7 cellular contexts compared by ENCODE assay signal in the genomic region with DNA sequence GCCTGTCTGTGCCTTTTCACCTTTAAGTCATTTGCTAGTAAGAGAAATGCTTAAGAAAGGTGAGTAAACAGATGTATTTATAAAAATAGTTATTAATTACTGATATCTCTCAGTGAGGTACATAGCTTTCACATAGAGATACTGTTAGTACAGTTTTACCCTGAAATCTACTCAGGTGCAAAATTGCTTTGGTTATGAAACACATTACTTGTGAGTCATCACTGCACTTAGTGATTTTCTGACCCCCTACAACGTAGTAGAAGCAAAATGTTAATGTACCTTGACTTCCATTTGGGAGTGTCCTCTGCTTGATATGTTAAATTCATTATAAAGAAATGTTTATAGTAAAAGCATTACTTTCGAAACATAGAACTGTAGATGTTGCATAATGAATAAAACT. TPM values are rescaled to one million over a fixed set of nuclear protein-coding genes. Genes with fewer than 3 reads are reported as not detected.
DNase-seq lines count a peak whose midpoint lies in the region; ATAC-seq and TF ChIP-seq lines count a peak whose summit lies in the region.

No MANE protein-coding gene starts in this region.

- H2AK5ac ChIP-seq in trophoblast cell (ENCODE audit: low read length): no peak overlapping the region

- H3K4me2 ChIP-seq in trophoblast cell (ENCODE audit: low read length): no peak overlapping the region

- H3K23ac ChIP-seq in trophoblast cell (ENCODE audit: low read length): no peak overlapping the region

- H3K9me3 ChIP-seq in trophoblast cell (ENCODE audit: insufficient read depth, low read depth, low read length) (no peaks in the 10 kb centered on the region), Peyer's patch (no peaks in the 10 kb centered on the region)

- peaks cover 2% of the 10 kb centered on the region for H3K79me2 ChIP-seq in trophoblast cell (ENCODE audit: control insufficient read depth, insufficient read depth, low read length, poor library complexity)

- DNase-seq in HCEC 1CT (peak; percentile 23), NCI-H226 (peak; percentile 51), trophoblast cell (no peak), AG08396 (ENCODE audit: low spot score) (no peak), Peyer's patch (no peak)
- no peak for DNase-seq in natural killer cell treated with Interleukin-12 subunit alpha and Interleukin-12 subunit beta and Interleukin-15 and Interleukin-18, amount 100 ng/mL, for 72 hours (ENCODE audit: low spot score)

- H3K9me3 Mint-ChIP-seq in natural killer cell treated with Interleukin-12 subunit alpha and Interleukin-12 subunit beta and Interleukin-15 and Interleukin-18, amount 100 ng/mL, for 72 hours: no peaks in the 10 kb centered on the region

- no peak overlapping the region for H3K14ac ChIP-seq in trophoblast cell (ENCODE audit: low read length)

- no peak overlapping the region for H2BK5ac ChIP-seq in trophoblast cell (ENCODE audit: low read depth, low read length, poor library complexity)

- H4K12ac ChIP-seq in trophoblast cell (ENCODE audit: low read depth, low read length): no peak overlapping the region

- no peak overlapping the region for H3K4ac ChIP-seq in trophoblast cell (ENCODE audit: low read depth, low read length)

- H3K4me3 ChIP-seq in trophoblast cell (ENCODE audit: low read depth, low read length): no peak overlapping the region
- no peak overlapping the region for H3K4me3 ChIP-seq in Peyer's patch

- TF ChIP-seq POLR2A in Peyer's patch (IDR thresholded peaks at IDR 0.05): no peak

- H3K27ac ChIP-seq in trophoblast cell (ENCODE audit: low read depth, low read length) (no peak overlapping the region), Peyer's patch (no peak overlapping the region)

- H4K8ac ChIP-seq in trophoblast cell (ENCODE audit: low read depth, low read length): no peak overlapping the region

- peak; percentile 73 for ATAC-seq in GM18867 (IDR thresholded peaks at IDR 0.05; ENCODE audit: unreplicated experiment)
- peak; percentile 26 to 53 for ATAC-seq in natural killer cell treated with Interleukin-12 subunit alpha and Interleukin-12 subunit beta and Interleukin-15 and Interleukin-18, amount 100 ng/mL, for 72 hours

- H3K4me1 ChIP-seq in trophoblast cell (ENCODE audit: control insufficient read depth in 1 of 2, insufficient read depth in 2 of 2, low read length in 2 of 2) (peaks cover 2% of the 10 kb centered on the region in 2 experiments), Peyer's patch (peaks cover 0 to 55% (median 12%) of the 10 kb centered on the region in 4 donors)

- H3K4me3 Mint-ChIP-seq in natural killer cell treated with Interleukin-12 subunit alpha and Interleukin-12 subunit beta and Interleukin-15 and Interleukin-18, amount 100 ng/mL, for 72 hours: peak overlapping the region; percentile 63

- peak overlapping the region; percentile 2 to 39 for H3K27ac Mint-ChIP-seq in natural killer cell treated with Interleukin-12 subunit alpha and Interleukin-12 subunit beta and Interleukin-15 and Interleukin-18, amount 100 ng/mL, for 72 hours

- WGBS in trophoblast cell (ENCODE audit: extremely low coverage, insufficient coverage, insufficient read length): no CpG with 5 or more reads among the region's 2 CpGs

- H3K27me3 Mint-ChIP-seq in natural killer cell treated with Interleukin-12 subunit alpha and Interleukin-12 subunit beta and Interleukin-15 and Interleukin-18, amount 100 ng/mL, for 72 hours: no peaks in the 10 kb centered on the region

- no peaks in the 10 kb centered on the region for H3K79me1 ChIP-seq in trophoblast cell (ENCODE audit: low read length)

- no peak overlapping the region for H2AFZ ChIP-seq in trophoblast cell (ENCODE audit: insufficient read depth, low read length, poor library complexity)

- H4K91ac ChIP-seq in trophoblast cell (ENCODE audit: low read depth, low read length): no peak overlapping the region

- H3K18ac ChIP-seq in trophoblast cell (ENCODE audit: low read length): no peak overlapping the region

- H3K9ac ChIP-seq in trophoblast cell (ENCODE audit: low read length): no peak overlapping the region

- no peak overlapping the region for H2BK12ac ChIP-seq in trophoblast cell (ENCODE audit: low read length)

- H3K27me3 ChIP-seq in trophoblast cell (ENCODE audit: insufficient read depth, low read length): no peaks in the 10 kb centered on the region
- H3K27me3 ChIP-seq in Peyer's patch: no peaks in the 10 kb centered on the region

- H3K4me1 Mint-ChIP-seq in natural killer cell treated with Interleukin-12 subunit alpha and Interleukin-12 subunit beta and Interleukin-15 and Interleukin-18, amount 100 ng/mL, for 72 hours (ENCODE audit: low read depth in 2 of 2): peaks cover 52 to 67% of the 10 kb centered on the region in 2 donors

- peaks cover 2% of the 10 kb centered on the region in 2 experiments for H3K36me3 ChIP-seq in trophoblast cell (ENCODE audit: control insufficient read depth in 1 of 2, insufficient read depth in 2 of 2, low read length in 2 of 2)
- H3K36me3 ChIP-seq in Peyer's patch: no peaks in the 10 kb centered on the region

- peaks cover 15% of the 10 kb centered on the region for H3K36me3 Mint-ChIP-seq in natural killer cell treated with Interleukin-12 subunit alpha and Interleukin-12 subunit beta and Interleukin-15 and Interleukin-18, amount 100 ng/mL, for 72 hours

- no peak overlapping the region for H2BK120ac ChIP-seq in trophoblast cell (ENCODE audit: insufficient read depth, low read length, poor library complexity)

- TF ChIP-seq CTCF in Peyer's patch (IDR thresholded peaks at IDR 0.05): no peak

RNA-seq across cellular contexts. Expression of a gene that starts 6.5 kb away (rescaled TPM):
- 100 to 1,000 TPM; 221 to 318 TPM for total RNA-seq in natural killer cell treated with Interleukin-12 subunit alpha and Interleukin-12 subunit beta and Interleukin-15 and Interleukin-18, amount 100 ng/mL, for 72 hours
- polyA plus RNA-seq in trophoblast cell (2013): 54.9 and 60.3 TPM in 2 replicates
- total RNA-seq in Peyer's patch: 100 to 1,000 TPM; 232 to 298 (median 258) TPM

Comparison
In these comparisons a context has a peak if more than half of its experiments do, and no peak if none do; other contexts are left out.
1. DNase-seq: peak in HCEC 1CT (single experiment) and NCI-H226 (single experiment); none in natural killer cell treated with Interleukin-12 subunit alpha and Interleukin-12 subunit beta and Interleukin-15 and Interleukin-18, amount 100 ng/mL, for 72 hours (single experiment), trophoblast cell (0 of 2), AG08396 (single experiment) and Peyer's patch (0 of 3).